ENCODE assay signal across 17 cellular contexts in genomic region chr17:41634639-41635038, GRCh38. TPM values are rescaled to one million over a fixed set of nuclear protein-coding genes. Genes with fewer than 3 reads are reported as not detected.
DNase-seq lines count a peak whose midpoint lies in the region; ATAC-seq, FAIRE-seq and TF ChIP-seq lines count a peak whose summit lies in the region.
"Had no signal": no experiment of that assay in that cellular context is flagged by ENCODE, and none has a peak within 500 bp of the region (broad histone marks: within the 10 kb centered on the region; RNA-seq: fewer than 3 reads in every experiment).

No MANE protein-coding gene starts in this region.

- DNase-seq in SK-N-SH (no peak), fibroblast of lung (ENCODE audit: low read depth in 2 of 2) (no peak), small intestine (peak; percentile 81), sigmoid colon (no peak)
- DNase-seq in stimulated activated CD4-positive, alpha-beta T cell treated with anti-CD3 and anti-CD28 coated beads, Interleukin-2, amount 100 ng/mL, for 48 hours, result no peak
- DNase-seq: activated gamma-delta T cell; CD4-positive, CD25-positive, alpha-beta regulatory T cell; esophagus squamous epithelium; NCI-H1930; NCI-H510A treated with DMSO at 0.1 percent for 48 hours; OCI-M1; stimulated activated CD4-positive, alpha-beta T cell treated with anti-CD3 and anti-CD28 coated beads, Interleukin-15, amount 100 ng/mL, for 24 hours; SW 1271 had no signal

- no peaks in the 10 kb centered on the region for H3F3A ChIP-seq in SK-N-SH (replicated peaks; ENCODE audit: insufficient read depth)

- TF ChIP-seq EP300 in SK-N-SH (IDR thresholded peaks at IDR 0.05; ENCODE audit: borderline replicate concordance in 1 of 2, low read depth in 1 of 2, low read length in 1 of 2) (no peak), sigmoid colon (IDR thresholded peaks at IDR 0.05) (no peak)

- H3K36me3 ChIP-seq in SK-N-SH (replicated peaks in 1 of 2; ENCODE audit: control insufficient read depth in 1 of 2, insufficient read depth in 2 of 2, low read length in 1 of 2) (no peaks in the 10 kb centered on the region), fibroblast of lung (ENCODE audit: control insufficient read depth, insufficient read depth, low read length) (no peaks in the 10 kb centered on the region), small intestine (ENCODE audit: control insufficient read depth in 2 of 2, insufficient read depth in 2 of 2, low read length in 2 of 2) (no peaks in the 10 kb centered on the region), sigmoid colon (no peaks in the 10 kb centered on the region)
- H3K36me3 ChIP-seq: esophagus squamous epithelium had no signal

- no peak for TF ChIP-seq POLR2A in sigmoid colon (IDR thresholded peaks at IDR 0.05)

- H3K9me3 ChIP-seq in SK-N-SH (no peaks in the 10 kb centered on the region), fibroblast of lung (ENCODE audit: control insufficient read depth, insufficient read depth, low read depth, low read length) (no peaks in the 10 kb centered on the region), small intestine (ENCODE audit: control insufficient read depth, low read depth) (no peaks in the 10 kb centered on the region), sigmoid colon (no peaks in the 10 kb centered on the region)
- H3K9me3 ChIP-seq: esophagus squamous epithelium had no signal

- H3K4me3 ChIP-seq in SK-N-SH (ENCODE audit: low read depth in 2 of 2, low read length in 1 of 2), result no peak overlapping the region
- H3K4me3 ChIP-seq in fibroblast of lung (replicated peaks in 1 of 4; ENCODE audit: control extremely low read depth in 1 of 4, insufficient read depth in 1 of 4, low read depth in 3 of 4, low read length in 4 of 4), result no peak overlapping the region
- no peak overlapping the region for H3K4me3 ChIP-seq in small intestine (ENCODE audit: low read depth in 1 of 2, low read length in 2 of 2)
- no peak overlapping the region for H3K4me3 ChIP-seq in sigmoid colon

- no peak for TF ChIP-seq RAD21 in SK-N-SH (IDR thresholded peaks at IDR 0.05; ENCODE audit: low read length)

- 84% methylated on average over 5 of the region's 7 CpGs for WGBS in SK-N-SH (ENCODE audit: low lambda C conversion rate)
- WGBS in small intestine, 3 donors, result 17 to 56% (median 43%) methylated on average over 7 of the region's 7 CpGs
- 65 to 77% methylated on average over 7 of the region's 7 CpGs for WGBS in sigmoid colon, 2 donors

- H3K79me2 ChIP-seq in SK-N-SH (ENCODE audit: insufficient read depth) (no peaks in the 10 kb centered on the region), fibroblast of lung (ENCODE audit: control insufficient read depth, insufficient read depth, low read length) (no peaks in the 10 kb centered on the region)

- no peaks in the 10 kb centered on the region for H3K9me2 ChIP-seq in SK-N-SH

- no peaks in the 10 kb centered on the region for H4K20me1 ChIP-seq in SK-N-SH (ENCODE audit: insufficient read depth)
- H4K20me1 ChIP-seq in fibroblast of lung (ENCODE audit: control insufficient read depth, extremely low read depth, insufficient read depth, low read length), result no peaks in the 10 kb centered on the region

- H3K27me3 ChIP-seq in SK-N-SH (ENCODE audit: insufficient read depth) (no peaks in the 10 kb centered on the region), fibroblast of lung (ENCODE audit: control insufficient read depth, insufficient read depth, low read length) (peaks cover 4% of the 10 kb centered on the region), small intestine (ENCODE audit: control insufficient read depth in 2 of 2, insufficient read depth in 2 of 2, low read length in 2 of 2) (no peaks in the 10 kb centered on the region), sigmoid colon (no peaks in the 10 kb centered on the region)

- peak overlapping the region in 1 of 2 experiments; percentile 84; a peak in 2 of 4 replicates for H3K27ac ChIP-seq in SK-N-SH (ENCODE audit: low read depth in 2 of 2, low read length in 1 of 2)
- H3K27ac ChIP-seq in fibroblast of lung (ENCODE audit: insufficient read depth, low read length), result no peak overlapping the region
- peak overlapping the region in 1 of 2 donors; percentile 64 for H3K27ac ChIP-seq in small intestine (ENCODE audit: low read depth in 1 of 2, low read length in 1 of 2)
- H3K27ac ChIP-seq in sigmoid colon, result no peak overlapping the region
- H3K27ac ChIP-seq: 22Rv1, esophagus squamous epithelium had no signal

- POLR2A ChIA-PET in SK-N-SH (lab: Yijun Ruan, JAX), result no interaction called here

- CTCF ChIA-PET in SK-N-SH (lab: Yijun Ruan, JAX), result interaction anchor here (1.0 to 7.3 kb wide), 5 partner anchors 8 to 84 kb away, joined by 3 to 79 read pairs (median 27); no protein-coding TSS in a partner anchor

- no peak for FAIRE-seq in small intestine (lab: Jason Lieb, UNC)

- intact Hi-C loops in sigmoid colon (cut with DNase I), result no loop called here

- H3K4me1 ChIP-seq in SK-N-SH (ENCODE audit: control insufficient read depth in 1 of 2, insufficient read depth in 2 of 2, low read depth in 1 of 2, low read length in 1 of 2) (peaks cover 0 to 22% of the 10 kb centered on the region in 2 experiments; a peak in 2 of 4 replicates), fibroblast of lung (ENCODE audit: control insufficient read depth, extremely low read depth, insufficient read depth, low read length) (no peaks in the 10 kb centered on the region), small intestine (ENCODE audit: control insufficient read depth in 2 of 2, insufficient read depth in 1 of 2, low read depth in 1 of 2, low read length in 1 of 2) (peaks cover 4 to 5% of the 10 kb centered on the region in 2 donors), sigmoid colon (peaks cover 0 to 11% (median 10%) of the 10 kb centered on the region in 4 donors)

- TF ChIP-seq CTCF in SK-N-SH (IDR thresholded peaks at IDR 0.05) (no peak), fibroblast of lung (conservative IDR thresholded peaks at IDR 0.05 in 1 of 2, IDR thresholded peaks at IDR 0.05 in 1 of 2; ENCODE audit: low read depth in 1 of 2, low read length in 2 of 2) (no peak), sigmoid colon (IDR thresholded peaks at IDR 0.05) (no peak)

- H2AFZ ChIP-seq in SK-N-SH (ENCODE audit: low read depth) (no peak overlapping the region), fibroblast of lung (ENCODE audit: low read length) (peak overlapping the region; percentile 73)

- peak; percentile 12; the same call in 2 of the 3 replicates for ATAC-seq in SK-N-SH treated with all-trans-retinoic acid at 6 μM for 48 hours

- no peak overlapping the region for H3K9ac ChIP-seq in SK-N-SH
- no peak overlapping the region for H3K9ac ChIP-seq in fibroblast of lung (ENCODE audit: insufficient read depth, low read length)

- H3K4me2 ChIP-seq in SK-N-SH, result no peak overlapping the region
- H3K4me2 ChIP-seq in fibroblast of lung (ENCODE audit: extremely low read depth, insufficient read depth, low read length), result no peak overlapping the region

TF ChIP-seq in SK-N-SH treated with all-trans-retinoic acid at 6 μM for 48 hours, 23 proteins besides CTCF, POLR2A, EP300 and RAD21 (continues in another document):
- TF ChIP-seq ZNF8 (CRISPR knock-in tag; IDR thresholded peaks at IDR 0.05), result no peak
- TF ChIP-seq ZFP3 (CRISPR knock-in tag; IDR thresholded peaks at IDR 0.05), result no peak
- TF ChIP-seq TOX (CRISPR knock-in tag; IDR thresholded peaks at IDR 0.05; ENCODE audit: borderline replicate concordance), result no peak

RNA-seq across cellular contexts. Expression of gene KRT17, which starts 10.3 kb away (rescaled TPM):
- polyA plus RNA-seq in SK-N-SH (2012; rRNA removed) (0.19 and 0.39 TPM in 2 replicates), fibroblast of lung (0.89 and 0.90 TPM in 2 replicates), small intestine (1 to 10 TPM in 2 of 3 donors, not detected in 1; 1.8 to 2.4 TPM), sigmoid colon (under 1 TPM in 1 of 3 donors, not detected in 2; 0.17 TPM)
- 0.13 and 0.14 TPM in 2 replicates for polyA plus RNA-seq in SK-N-SH (2012; cell fraction: cytosol; rRNA removed)
- polyA plus RNA-seq in SK-N-SH (2012; cell fraction: nucleus; rRNA removed), result 0.23 TPM in 1 of 2 replicates, not detected in the other
- total RNA-seq in fibroblast of lung (0.26 and 0.50 TPM in 2 replicates), sigmoid colon (1 to 10 TPM in 2 of 4 donors, not detected in 2; 1.2 to 5.3 TPM)
- 0.35 and 0.43 TPM in 2 replicates for polyA plus RNA-seq in fibroblast of lung (2012)
- 0.44 TPM in 1 of 2 replicates, not detected in the other for polyA minus RNA-seq in fibroblast of lung (ENCODE audit: low replicate concordance)
- total RNA-seq: CD4-positive, CD25-positive, alpha-beta regulatory T cell had no signal
- polyA plus RNA-seq: CD4-positive, CD25-positive, alpha-beta regulatory T cell had no signal

RNA-seq across cellular contexts. Expression of gene KRT16, which starts 22.1 kb away (rescaled TPM):
- polyA plus RNA-seq in SK-N-SH (2012; rRNA removed) (not detected in 2 replicates), fibroblast of lung (0.05 and 0.09 TPM in 2 replicates), small intestine (under 1 TPM in 1 of 3 donors, not detected in 2; 0.25 TPM), sigmoid colon (under 1 TPM in 2 of 3 donors, not detected in 1; 0.09 to 0.60 TPM)
- not detected in 2 replicates for polyA plus RNA-seq in SK-N-SH (2012; cell fraction: cytosol; rRNA removed)
- not detected in 2 replicates for polyA plus RNA-seq in SK-N-SH (2012; cell fraction: nucleus; rRNA removed)
- total RNA-seq in fibroblast of lung (not detected in 2 replicates), sigmoid colon (under 1 TPM in 1 of 4 donors, not detected in 3; 0.83 TPM)
- not detected in 2 replicates for polyA plus RNA-seq in fibroblast of lung (2012)
- polyA minus RNA-seq in fibroblast of lung (ENCODE audit: low replicate concordance), result not detected in 2 replicates
- total RNA-seq: activated CD8-positive, alpha-beta memory T cell treated with anti-CD3 and anti-CD28 coated beads for 36 hours; CD4-positive, CD25-positive, alpha-beta regulatory T cell; progenitor cell of endocrine pancreas had no signal
- polyA plus RNA-seq: CD4-positive, CD25-positive, alpha-beta regulatory T cell had no signal

RNA-seq across cellular contexts. Expression of gene KRT14, which starts 47.9 kb away (rescaled TPM):
- polyA plus RNA-seq in SK-N-SH (2012; rRNA removed) (not detected in 2 replicates), fibroblast of lung (0.62 and 0.94 TPM in 2 replicates), small intestine (1 to 10 TPM in 2 of 3 donors, under 1 TPM in 1; 0.33 to 2.2 (median 1.1) TPM), sigmoid colon (1 to 10 TPM in 2 of 3 donors, under 1 TPM in 1; 0.15 to 3.6 (median 1.4) TPM)
- polyA plus RNA-seq in SK-N-SH (2012; cell fraction: cytosol; rRNA removed), result not detected in 2 replicates
- polyA plus RNA-seq in SK-N-SH (2012; cell fraction: nucleus; rRNA removed), result 0.04 TPM in 1 of 2 replicates, not detected in the other
- total RNA-seq in fibroblast of lung (not detected in 2 replicates), sigmoid colon (not detected)
- 0.14 and 0.15 TPM in 2 replicates for polyA plus RNA-seq in fibroblast of lung (2012)
- 0.33 TPM in 1 of 2 replicates, not detected in the other for polyA minus RNA-seq in fibroblast of lung (ENCODE audit: low replicate concordance)
- total RNA-seq: activated CD8-positive, alpha-beta memory T cell treated with anti-CD3 and anti-CD28 coated beads for 36 hours; CD4-positive, CD25-positive, alpha-beta regulatory T cell; progenitor cell of endocrine pancreas had no signal
- polyA plus RNA-seq: CD4-positive, CD25-positive, alpha-beta regulatory T cell had no signal

RNA-seq across cellular contexts. Expression of gene EIF1, which starts 54.0 kb away (rescaled TPM):
- 300 and 336 TPM in 2 replicates for polyA plus RNA-seq in SK-N-SH (2012; rRNA removed)
- polyA plus RNA-seq in SK-N-SH (2012; cell fraction: cytosol; rRNA removed), result 360 and 565 TPM in 2 replicates
- 300 and 460 TPM in 2 replicates for polyA plus RNA-seq in SK-N-SH (2012; cell fraction: nucleus; rRNA removed)
- 112 and 145 TPM in 2 replicates for total RNA-seq in fibroblast of lung
- polyA plus RNA-seq in fibroblast of lung, result 225 and 256 TPM in 2 replicates
- polyA plus RNA-seq in fibroblast of lung (2012), result 864 and 925 TPM in 2 replicates
- 166 and 208 TPM in 2 replicates for polyA minus RNA-seq in fibroblast of lung (ENCODE audit: low replicate concordance)
- 100 to 1,000 TPM; 328 to 703 (median 533) TPM for polyA plus RNA-seq in small intestine
- total RNA-seq in sigmoid colon, result 100 to 1,000 TPM; 246 to 572 (median 430) TPM
- polyA plus RNA-seq in sigmoid colon, result 100 to 1,000 TPM; 384 to 515 (median 507) TPM
